17 cellular contexts compared by ENCODE assay signal in genomic region chr2:163731735-163732134, GRCh38. TPM values are rescaled to one million over a fixed set of nuclear protein-coding genes. Genes with fewer than 3 reads are reported as not detected.
DNase-seq lines count a peak whose midpoint lies in the region; ATAC-seq, FAIRE-seq and TF ChIP-seq lines count a peak whose summit lies in the region.
"Had no signal": no experiment of that assay in that cellular context is flagged by ENCODE, and none has a peak within 500 bp of the region (broad histone marks: within the 10 kb centered on the region; RNA-seq: fewer than 3 reads in every experiment).

No MANE protein-coding gene starts in this region.

- H3K4me3 Mint-ChIP-seq in brain = peak overlapping the region; percentile 55 to 96 (median 92)

- peak overlapping the region in 4 of 5 experiments; percentile 93 to 97 (median 96) for H3K27ac Mint-ChIP-seq in brain

- no peak for DNase-seq in H54 (ENCODE audit: insufficient read length, low spot score)
- peak; percentile 31 for DNase-seq in left kidney (ENCODE audit: low read depth, low spot score)
- no peak for DNase-seq in AG20443 (ENCODE audit: low spot score)
- DNase-seq in left colon = no peak
- DNase-seq in NCI-H1092 treated with DMSO at 0.1 percent for 48 hours (lab: John Stamatoyannopoulos, UW) = no peak
- DNase-seq: activated T-cell treated with anti-CD3 and anti-CD28 coated beads for 4 hours; anterior cingulate cortex; GF-D8; NCI-H2029; NK-92 treated with Interleukin-12 subunit alpha and Interleukin-12 subunit beta, amount 100 ng/mL, for 24 hours; stimulated activated CD8-positive, alpha-beta memory T cell treated with anti-CD3 and anti-CD28 coated beads, Interleukin-4, amount 100 ng/mL, for 48 hours had no signal

- no peaks in the 10 kb centered on the region for H3K36me3 Mint-ChIP-seq in brain

- peaks cover 0 to 5% of the 10 kb centered on the region in 2 donors for H3K27me3 ChIP-seq in stomach smooth muscle (ENCODE audit: control insufficient read depth in 1 of 2, insufficient read depth in 2 of 2, low read length in 2 of 2)

- intact Hi-C loops in left colon (cut with DNase I, micrococcal nuclease) = no loop called here

- no peaks in the 10 kb centered on the region for H3K9me3 ChIP-seq in stomach smooth muscle (ENCODE audit: control insufficient read depth in 2 of 2, low read length in 2 of 2)

- peak overlapping the region; percentile 42 for H3K27ac ChIP-seq in stomach smooth muscle (ENCODE audit: low read length)
- H3K27ac ChIP-seq: C4-2B, KMS-11 had no signal

- TF ChIP-seq CTCF in brain (conservative IDR thresholded peaks at IDR 0.05) = no peak

- H3K4me1 ChIP-seq in stomach smooth muscle (ENCODE audit: control insufficient read depth, insufficient read depth, low read length) = no peaks in the 10 kb centered on the region

- H3K9ac ChIP-seq in stomach smooth muscle (ENCODE audit: low read length in 2 of 2) = no peak overlapping the region
- H3K9ac ChIP-seq: KMS-11 had no signal

- no peaks in the 10 kb centered on the region for H3K36me3 ChIP-seq in stomach smooth muscle (ENCODE audit: control insufficient read depth in 2 of 2, insufficient read depth in 2 of 2, low read length in 2 of 2)

- H3K9me3 Mint-ChIP-seq in brain = no peaks in the 10 kb centered on the region

- H3K4me3 ChIP-seq in stomach smooth muscle (ENCODE audit: low read length in 2 of 2) = peak overlapping the region in 1 of 2 donors; percentile 36

- ATAC-seq in left colon (no peak), HG02981 (IDR thresholded peaks at IDR 0.05; ENCODE audit: unreplicated experiment) (no peak)
- ATAC-seq: activated CD4-positive, CD25-positive, alpha-beta regulatory T cell treated with anti-CD3 and anti-CD28 coated beads, Interleukin-2, amount 50 U/mL, for 24 hours had no signal

- peaks cover 14% of the 10 kb centered on the region for H3K27me3 Mint-ChIP-seq in brain

- no peak for TF ChIP-seq POLR2A in H54 (IDR thresholded peaks at IDR 0.05; ENCODE audit: low read depth, low read length)

- peak; percentile 50 for FAIRE-seq in H54 (lab: Jason Lieb, UNC)

- peaks cover 67% of the 10 kb centered on the region for H3K4me1 Mint-ChIP-seq in brain

RNA-seq across cellular contexts. Expression of gene FIGN, which starts 4.1 kb away (rescaled TPM):
- 3.6 TPM for polyA plus RNA-seq in brain (ENCODE audit: insufficient read depth, low read depth, low replicate concordance)
- total RNA-seq in left colon = 1 to 10 TPM in 1 of 2 donors, under 1 TPM in 1; 0.79 to 1.5 TPM
